1 cellular context compared by ENCODE assay signal in genomic region chr11:45843158-45843924, GRCh38.
TF ChIP-seq lines count a peak whose summit lies in the region.

No MANE protein-coding gene starts in this region.

TF ChIP-seq in HCT116, 20 proteins besides CTCF, POLR2A, EP300 and RAD21:
- TF ChIP-seq EZH2 (IDR thresholded peaks at IDR 0.05) = no peak
- TF ChIP-seq ZFX (IDR thresholded peaks at IDR 0.05) = no peak
- no peak; the same call in 1 of the 2 replicates for TF ChIP-seq SRF (IDR thresholded peaks at IDR 0.05; ENCODE audit: low read depth)
- no peak for TF ChIP-seq ZBTB33 (IDR thresholded peaks at IDR 0.05; ENCODE audit: extremely low read depth, insufficient replicate concordance, low read length)
- no peak for TF ChIP-seq SIN3A (IDR thresholded peaks at IDR 0.05; ENCODE audit: low read depth)
- TF ChIP-seq POLR2AphosphoS5 (IDR thresholded peaks at IDR 0.05; ENCODE audit: low read depth, low read length) = no peak
- no peak for TF ChIP-seq ATF3 (IDR thresholded peaks at IDR 0.05)
- TF ChIP-seq YY1 (IDR thresholded peaks at IDR 0.05; ENCODE audit: extremely low read depth, insufficient replicate concordance, low read depth, low read length) = no peak
- TF ChIP-seq SP1 (IDR thresholded peaks at IDR 0.05; ENCODE audit: low read depth) = peak; percentile 50
- no peak for TF ChIP-seq EZH2phosphoT487 (IDR thresholded peaks at IDR 0.05; ENCODE audit: borderline replicate concordance)
- TF ChIP-seq JUND (IDR thresholded peaks at IDR 0.05) = no peak
- TF ChIP-seq EGR1 (IDR thresholded peaks at IDR 0.05; ENCODE audit: low read depth) = no peak
- peak; percentile 74 for TF ChIP-seq CBX3 (IDR thresholded peaks at IDR 0.05; ENCODE audit: low read depth)
- TF ChIP-seq MAX (IDR thresholded peaks at IDR 0.05) = peak; percentile 48
- TF ChIP-seq REST (IDR thresholded peaks at IDR 0.05; ENCODE audit: low read depth) = no peak
- no peak for TF ChIP-seq ZNF274 (IDR thresholded peaks at IDR 0.05; ENCODE audit: low read depth, low read length)
- TF ChIP-seq CEBPB (IDR thresholded peaks at IDR 0.05; ENCODE audit: low read depth) = no peak
- TF ChIP-seq ELF1 (IDR thresholded peaks at IDR 0.05; ENCODE audit: borderline replicate concordance, low read depth) = no peak
- peak; percentile 58 for TF ChIP-seq TCF7L2 (IDR thresholded peaks at IDR 0.05; ENCODE audit: borderline replicate concordance, extremely low read depth, insufficient read depth, insufficient read length)
- TF ChIP-seq FOSL1 (IDR thresholded peaks at IDR 0.05; ENCODE audit: low read depth) = no peak
